In the genomic region with DNA sequence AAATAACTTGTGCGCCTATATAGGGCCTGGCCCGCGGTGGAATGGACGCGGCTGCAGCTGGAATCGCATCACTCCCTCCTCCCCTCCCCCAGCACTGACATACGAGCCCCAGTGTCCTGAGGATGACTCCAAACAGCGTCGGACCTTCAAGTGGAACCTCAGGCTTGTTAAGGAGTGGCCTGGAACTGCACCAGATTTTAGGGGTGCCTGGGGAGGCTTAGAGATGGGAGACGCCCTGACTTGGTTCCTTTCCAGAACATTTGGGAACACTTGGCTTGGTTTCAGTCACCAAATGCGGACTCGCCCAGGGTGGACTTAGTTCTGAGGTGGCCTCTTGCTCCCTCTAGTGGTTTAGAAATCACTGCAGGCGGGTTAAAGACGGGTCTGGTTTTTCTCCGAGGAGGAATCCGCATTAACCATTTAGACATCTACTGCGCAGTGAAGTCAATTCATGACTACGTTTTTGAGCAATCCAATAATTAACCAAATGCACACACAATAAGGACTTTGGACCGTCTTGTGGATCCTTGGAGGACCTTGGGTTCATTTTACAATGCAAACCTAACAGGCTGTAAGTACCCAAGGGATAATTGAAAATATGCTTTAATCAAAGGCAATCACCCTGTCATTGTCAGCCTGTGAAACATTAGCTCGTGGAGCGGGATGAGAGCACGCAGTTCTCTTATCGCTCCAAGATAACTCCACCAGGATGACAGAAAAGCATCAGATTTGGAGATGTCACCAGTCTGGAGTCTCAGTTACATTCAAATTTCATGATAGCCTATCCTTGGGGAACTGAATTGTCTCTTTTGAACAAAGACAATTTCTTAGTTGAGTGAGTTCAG, we compare ENCODE assay signal across 8 cellular contexts. TPM values are rescaled to one million over a fixed set of nuclear protein-coding genes. Genes with fewer than 3 reads are reported as not detected.
DNase-seq lines count a peak whose midpoint lies in the region; ATAC-seq, FAIRE-seq and TF ChIP-seq lines count a peak whose summit lies in the region.

No MANE protein-coding gene starts in this region.

- RAD21 ChIA-PET in GM12878 (lab: Charles Lee; ENCODE audit: unreplicated experiment), result no interaction called here

- POLR2A ChIA-PET in GM12878 (lab: Charles Lee), result interaction anchor here (0.5 kb wide), 1 partner anchor 1232 kb away, joined by 3 read pairs; no protein-coding TSS in a partner anchor

- no peaks in the 10 kb centered on the region for H3F3A ChIP-seq in DOHH2 (ENCODE audit: control insufficient read depth, insufficient read depth)

- TF ChIP-seq RAD21 in GM12878 (IDR thresholded peaks at IDR 0.05; ENCODE audit: insufficient read depth, low read depth, low read length), result peak; percentile 92

- SMC1A ChIA-PET in GM12878 (lab: Charles Lee; ENCODE audit: uncharacterized antibody, unreplicated experiment), result interaction anchor here (0.8 to 6.3 kb wide), 3 partner anchors 287 to 309 kb away, joined by 3 to 63 read pairs (median 11); no protein-coding TSS in a partner anchor

- WGBS in GM12878 (ENCODE audit: insufficient coverage, insufficient replicate concordance, low lambda C conversion rate, missing lambda C conversion rate), result under 1% methylated on average over 23 of the region's 23 CpGs

- H3K9me2 ChIP-seq in DOHH2 (replicated peaks; ENCODE audit: control insufficient read depth, low read length), result no peaks in the 10 kb centered on the region

- H3K4me1 ChIP-seq in DOHH2 (ENCODE audit: control insufficient read depth, low read length), result peaks cover 9% of the 10 kb centered on the region
- H3K4me1 ChIP-seq in GM12878 (ENCODE audit: control insufficient read depth, insufficient read depth, low read length), result no peaks in the 10 kb centered on the region
- peaks cover 4% of the 10 kb centered on the region for H3K4me1 ChIP-seq in rectal smooth muscle tissue (ENCODE audit: control insufficient read depth, insufficient read depth, low read length)

- TF ChIP-seq POLR2A in GM12878 (IDR thresholded peaks at IDR 0.05; ENCODE audit: low read depth, low read length), result no peak

- H3K36me3 ChIP-seq in DOHH2 (ENCODE audit: control insufficient read depth, low read length), result no peaks in the 10 kb centered on the region
- H3K36me3 ChIP-seq in GM12878 (ENCODE audit: control insufficient read depth in 2 of 2, insufficient read depth in 2 of 2, low read length in 1 of 2), result no peaks in the 10 kb centered on the region
- H3K36me3 ChIP-seq in rectal smooth muscle tissue (ENCODE audit: control insufficient read depth, insufficient read depth, low read length), result no peaks in the 10 kb centered on the region

- DNase-seq in HFF-Myc (ENCODE audit: extremely low read depth, low read depth) (peak; percentile 97), NCI-H1417 treated with DMSO at 0.1 percent for 48 hours (lab: John Stamatoyannopoulos, UW) (peak; percentile 38), T-helper 1 cell (peak in 3 of 5 donors; percentile 15 to 55 (median 45)), GM12878 (ENCODE audit: low read depth, low spot score) (no peak), hepatic stellate cell (ENCODE audit: low spot score) (peak; percentile 81)

- H3K27me3 ChIP-seq in DOHH2 (ENCODE audit: control insufficient read depth, low read length), result peaks cover 7% of the 10 kb centered on the region
- no peaks in the 10 kb centered on the region; a peak in 2 of 4 replicates for H3K27me3 ChIP-seq in GM12878 (replicated peaks in 1 of 2; ENCODE audit: control insufficient read depth in 2 of 2, insufficient read depth in 2 of 2, low read length in 1 of 2)
- peaks cover 4% of the 10 kb centered on the region for H3K27me3 ChIP-seq in rectal smooth muscle tissue (ENCODE audit: control insufficient read depth, insufficient read depth, low read length)

- H3K79me2 ChIP-seq in DOHH2 (ENCODE audit: control insufficient read depth, low read length) (no peaks in the 10 kb centered on the region), GM12878 (ENCODE audit: control insufficient read depth, insufficient read depth, low read length) (no peaks in the 10 kb centered on the region)

- H3K27ac ChIP-seq in DOHH2 (ENCODE audit: low read depth, low read length) (no peak overlapping the region), GM12878 (ENCODE audit: control insufficient read depth, insufficient read depth) (no peak overlapping the region), rectal smooth muscle tissue (ENCODE audit: low read depth, low read length) (no peak overlapping the region)

- in situ Hi-C loops in GM12878 (cut with MboI), result loop anchor here (10.0 kb wide), 1 partner anchor 733 kb away; no protein-coding TSS in a partner anchor

- TF ChIP-seq EP300 in GM12878 (IDR thresholded peaks at IDR 0.05; ENCODE audit: borderline replicate concordance in 1 of 2, control insufficient read depth in 1 of 2, low read depth in 2 of 2, low read length in 2 of 2), result no peak

- peak; percentile 97 for ATAC-seq in GM12878
- ATAC-seq in GM21825 (IDR thresholded peaks at IDR 0.05; ENCODE audit: unreplicated experiment), result no peak

- H3K9me3 ChIP-seq in DOHH2 (ENCODE audit: control insufficient read depth, insufficient read depth, low read length), result no peaks in the 10 kb centered on the region
- H3K9me3 ChIP-seq in GM12878 (replicated peaks; ENCODE audit: control insufficient read depth, insufficient read depth, low read length), result no peaks in the 10 kb centered on the region

- no peaks in the 10 kb centered on the region for H4K20me1 ChIP-seq in DOHH2 (ENCODE audit: control insufficient read depth, insufficient read depth, low read depth, low read length)
- no peaks in the 10 kb centered on the region for H4K20me1 ChIP-seq in GM12878 (ENCODE audit: control insufficient read depth, insufficient read depth)

- peak; percentile 57 for FAIRE-seq in GM12878 (lab: Jason Lieb, UNC)

- peak; percentile 87 for TF ChIP-seq CTCF in DOHH2 (IDR thresholded peaks at IDR 0.05; ENCODE audit: low read depth, low read length, poor library complexity, severe bottlenecking)
- TF ChIP-seq CTCF in HFF-Myc (IDR thresholded peaks at IDR 0.05; ENCODE audit: low read depth, low read length, missing control alignments), result peak; percentile 86
- peak; percentile 71 to 90 (median 76); a peak in 5 of 6 replicates for TF ChIP-seq CTCF in GM12878 (IDR thresholded peaks at IDR 0.05 in 2 of 3, conservative IDR thresholded peaks at IDR 0.05 in 1 of 3; ENCODE audit: control insufficient read depth in 2 of 3, extremely low read depth in 1 of 3, insufficient read depth in 1 of 3, low read depth in 3 of 3, low read length in 3 of 3)

- no TSS peak for BruUV-seq in GM12878 (replicated peaks; lab: Mats Ljungman, UMichigan)

- intact Hi-C loops in GM12878 (cut with micrococcal nuclease; ENCODE audit: unreplicated experiment), result loop anchor here (1.0 kb wide), 2 partner anchors 288 to 310 kb away; no protein-coding TSS in a partner anchor

- H3K4me3 ChIP-seq in DOHH2 (ENCODE audit: low read length), result peak overlapping the region; percentile 64
- peak overlapping the region; percentile 27; the same call in 1 of the 2 replicates for H3K4me3 ChIP-seq in HFF-Myc (replicated peaks; ENCODE audit: low read depth, low read length)
- H3K4me3 ChIP-seq in GM12878, result no peak overlapping the region
- H3K4me3 ChIP-seq in rectal smooth muscle tissue (ENCODE audit: low read length), result peak overlapping the region; percentile 75

- H3K4me2 ChIP-seq in DOHH2 (ENCODE audit: low read length) (peak overlapping the region; percentile 72), GM12878 (ENCODE audit: control insufficient read depth, insufficient read depth) (peak overlapping the region; percentile 85)

- H3K9ac ChIP-seq in GM12878 (ENCODE audit: control insufficient read depth, insufficient read depth, low read length), result no peak overlapping the region
- no peak overlapping the region for H3K9ac ChIP-seq in rectal smooth muscle tissue (ENCODE audit: low read length)

- CTCF ChIA-PET in GM12878 (lab: Yijun Ruan, JAX), result interaction anchor here (0.7 to 8.5 kb wide), 11 partner anchors 16 to 1202 kb away, joined by 3 to 130 read pairs (median 5); no protein-coding TSS in a partner anchor

- H2AFZ ChIP-seq in GM12878 (ENCODE audit: control insufficient read depth, low read depth, low read length), result peak overlapping the region; percentile 76

TF ChIP-seq in GM12878, 131 proteins besides CTCF, POLR2A, EP300 and RAD21 (continues in another document):
- no peak for TF ChIP-seq GATAD2B (conservative IDR thresholded peaks at IDR 0.05; ENCODE audit: low read depth)
- TF ChIP-seq ZNF622 (IDR thresholded peaks at IDR 0.05), result no peak
- peak; percentile 88 for TF ChIP-seq SMC3 (IDR thresholded peaks at IDR 0.05; ENCODE audit: borderline replicate concordance, low read length)
- TF ChIP-seq ATF7 (IDR thresholded peaks at IDR 0.05; ENCODE audit: low read depth), result no peak
- no peak for TF ChIP-seq MYC (IDR thresholded peaks at IDR 0.05; ENCODE audit: insufficient read depth, insufficient read length, insufficient replicate concordance, low read length, severe bottlenecking)
- no peak for TF ChIP-seq NR2C1 (IDR thresholded peaks at IDR 0.05)
- TF ChIP-seq IKZF1 (conservative IDR thresholded peaks at IDR 0.05), result 0 out of 2 replicates have a peak, but pooled peaks have one; percentile 31
- TF ChIP-seq EED (IDR thresholded peaks at IDR 0.05; ENCODE audit: low read depth), result 0 out of 2 replicates have a peak, but pooled peaks have one; percentile 15

RNA-seq across cellular contexts. Expression of gene PDGFRA, which starts 11.2 kb away (rescaled TPM):
- 0.21 TPM in 1 of 2 replicates, not detected in the other for total RNA-seq in GM12878 (2013; cell fraction: nucleolus; rRNA removed)
- total RNA-seq in GM12878 (2014; rRNA removed), result not detected in 2 replicates
- not detected in 2 replicates for total RNA-seq in GM12878 (2014; rRNA removed; fragmentation: Illumina TruSeq; extraction: Trizol)
- 0.28 and 0.40 TPM in 2 replicates for total RNA-seq in GM12878 (2021)
- polyA plus RNA-seq in GM12878 (2011; ENCODE audit: low read depth), result 0.10 TPM
- polyA plus RNA-seq in GM12878 (2011; rRNA removed), result 0.01 TPM in 1 of 2 replicates, not detected in the other
- 0.07 TPM in 1 of 2 replicates, not detected in the other for polyA plus RNA-seq in GM12878 (2011; cell fraction: cytosol; rRNA removed)
- not detected in 2 replicates for polyA plus RNA-seq in GM12878 (2011; cell fraction: nucleus; rRNA removed)
- polyA plus RNA-seq in GM12878 (2012), result 0.16 and 0.21 TPM in 2 replicates
- 0.03 TPM in 1 of 2 replicates, not detected in the other for polyA plus RNA-seq in GM12878 (2014; fragmentation: Illumina TruSeq; extraction: Trizol)
- not detected for polyA plus RNA-seq in GM12878 (2014; fragmentation: Nextera tagmentation; extraction: Ambion mirVana)
- polyA plus RNA-seq in GM12878 (2014; rRNA removed), result not detected in 2 replicates
- under 1 TPM; 0.06 to 0.24 TPM for polyA plus RNA-seq in GM12878 (2016; fragmentation: Nextera tagmentation; extraction: Ambion mirVana)
- polyA minus RNA-seq in GM12878 (2011; rRNA and poly(A)+ RNA removed), result not detected in 2 replicates
- polyA minus RNA-seq in GM12878 (2011; cell fraction: cytosol; rRNA and poly(A)+ RNA removed), result not detected in 2 replicates
- polyA minus RNA-seq in GM12878 (2011; cell fraction: nucleus; rRNA and poly(A)+ RNA removed), result not detected in 2 replicates
